8 cellular contexts compared by ENCODE assay signal in genomic region chr2:86439879-86440630, GRCh38. TPM values are rescaled to one million over a fixed set of nuclear protein-coding genes. Genes with fewer than 3 reads are reported as not detected.
DNase-seq lines count a peak whose midpoint lies in the region; ATAC-seq and TF ChIP-seq lines count a peak whose summit lies in the region.

No MANE protein-coding gene starts in this region.

- intact Hi-C loops in HCT116 (cut with micrococcal nuclease) (loop anchor here (5.0 kb wide), 3 partner anchors 122 to 243 kb away; partner anchors contain the start of genes CHMP3, IMMT, MRPL35 and RNF103), esophagus squamous epithelium (cut with DNase I) (no loop called here), head of caudate nucleus (cut with DNase I) (loop anchor here (2.0 to 10.0 kb wide), 2 partner anchors 183 to 245 kb away; partner anchors contain the start of genes IMMT, MRPL35 and RNF103)

- CTCF ChIA-PET in HCT116 (lab: Charles Lee), result interaction anchor here (1.1 kb wide), 1 partner anchor 72 kb away, joined by 3 read pairs; no protein-coding TSS in a partner anchor

- ATAC-seq in HCT116, result no peak
- ATAC-seq in SK-N-SH treated with all-trans-retinoic acid at 6 μM for 48 hours, result no peak

- H3K4me3 ChIP-seq in HCT116 (replicated peaks in 1 of 2; ENCODE audit: low read depth in 1 of 2, low read length in 2 of 2), result no peak overlapping the region
- H3K4me3 ChIP-seq in esophagus squamous epithelium, result peak overlapping the region in 3 of 4 donors; percentile 71 to 83 (median 80)
- peak overlapping the region; percentile 33 for H3K4me3 ChIP-seq in skeletal muscle satellite cell (ENCODE audit: low read length)

- H3K9me3 ChIP-seq in HCT116 (ENCODE audit: control insufficient read depth in 1 of 2, insufficient read depth in 1 of 2, low read depth in 1 of 2, low read length in 2 of 2), result peaks cover 0 to 10% of the 10 kb centered on the region in 2 experiments; a peak in 2 of 4 replicates
- H3K9me3 ChIP-seq in esophagus squamous epithelium, result peaks cover 0 to 32% (median 18%) of the 10 kb centered on the region in 3 donors
- H3K9me3 ChIP-seq in skeletal muscle satellite cell (replicated peaks; ENCODE audit: low read length), result peaks cover 7% of the 10 kb centered on the region

- POLR2A ChIA-PET in HCT116 (lab: Charles Lee), result interaction anchor here (1.0 to 1.9 kb wide), 2 partner anchors 25 to 245 kb away, joined by 3 to 8 read pairs; partner anchors contain the start of gene IMMT

- TF ChIP-seq RAD21 in HCT116 (IDR thresholded peaks at IDR 0.05; ENCODE audit: low read depth), result no peak

- H3K4me1 ChIP-seq in HCT116 (ENCODE audit: control insufficient read depth in 1 of 2, insufficient read depth in 2 of 2, low read length in 2 of 2) (peaks cover 9 to 21% of the 10 kb centered on the region in 2 experiments), esophagus squamous epithelium (peaks cover 12 to 26% (median 18%) of the 10 kb centered on the region in 3 donors), skeletal muscle satellite cell (ENCODE audit: control insufficient read depth, insufficient read depth, low read length) (peaks cover 10% of the 10 kb centered on the region)

- H3K9ac ChIP-seq in HCT116 (ENCODE audit: low read length) (no peak overlapping the region), skeletal muscle satellite cell (ENCODE audit: low read depth, low read length) (no peak overlapping the region)

- no peaks in the 10 kb centered on the region for H3K9me2 ChIP-seq in HCT116 (ENCODE audit: insufficient read depth)

- H4K20me1 ChIP-seq in HCT116 (ENCODE audit: insufficient read depth), result no peaks in the 10 kb centered on the region

- DNase-seq in HCT116 (ENCODE audit: low read depth, low spot score) (no peak), esophagus squamous epithelium (lab: John Stamatoyannopoulos, UW) (no peak), NCI-H2081 treated with DMSO at 0.1 percent for 48 hours (lab: John Stamatoyannopoulos, UW) (no peak), hepatic stellate cell (ENCODE audit: low spot score) (no peak), head of caudate nucleus (no peak), OCI-M2 (lab: John Stamatoyannopoulos, UW; ENCODE audit: unreplicated experiment) (no peak)

- H3K36me3 ChIP-seq in HCT116 (ENCODE audit: control insufficient read depth in 1 of 2, insufficient read depth in 2 of 2, low read length in 2 of 2) (no peaks in the 10 kb centered on the region), esophagus squamous epithelium (peaks cover 0 to 12% (median 0%) of the 10 kb centered on the region in 3 donors), skeletal muscle satellite cell (ENCODE audit: insufficient read depth, low read length) (no peaks in the 10 kb centered on the region)

- H2AFZ ChIP-seq in HCT116 (ENCODE audit: low read depth, low read length, poor library complexity, severe bottlenecking), result peak overlapping the region; percentile 79

- peak overlapping the region; percentile 84 for H3K27ac ChIP-seq in HCT116 (ENCODE audit: low read depth, low read length)
- H3K27ac ChIP-seq in esophagus squamous epithelium, result peak overlapping the region; percentile 98 to 99 (median 98)

- BruUV-seq in HCT116 (replicated peaks; lab: Mats Ljungman, UMichigan), result no TSS peak

- WGBS in esophagus squamous epithelium, 2 donors, result 90 to 95% methylated on average over 3 of the region's 3 CpGs

- no peak for TF ChIP-seq CTCF in HCT116 (IDR thresholded peaks at IDR 0.05 in 2 of 3, conservative IDR thresholded peaks at IDR 0.05 in 1 of 3; ENCODE audit: borderline replicate concordance in 1 of 3, insufficient read depth in 1 of 3, low read depth in 2 of 3, low read length in 2 of 3)
- no peak for TF ChIP-seq CTCF in esophagus squamous epithelium (IDR thresholded peaks at IDR 0.05)

- peaks cover 31% of the 10 kb centered on the region for H3K79me2 ChIP-seq in HCT116 (ENCODE audit: insufficient read depth, low read length)

- TF ChIP-seq POLR2A in HCT116 (IDR thresholded peaks at IDR 0.05; ENCODE audit: borderline replicate concordance, extremely low read depth, insufficient read depth, insufficient read length), result no peak
- TF ChIP-seq POLR2A in esophagus squamous epithelium (IDR thresholded peaks at IDR 0.05), result no peak

- H3K27me3 ChIP-seq in HCT116 (ENCODE audit: insufficient read depth, low read length), result no peaks in the 10 kb centered on the region
- H3K27me3 ChIP-seq in esophagus squamous epithelium, result no peaks in the 10 kb centered on the region
- no peaks in the 10 kb centered on the region for H3K27me3 ChIP-seq in skeletal muscle satellite cell (ENCODE audit: control insufficient read depth, insufficient read depth, low read length)

- H3K4me2 ChIP-seq in HCT116 (ENCODE audit: low read length) (peak overlapping the region; percentile 83; the same call in 1 of the 2 replicates), skeletal muscle satellite cell (ENCODE audit: low read length) (peak overlapping the region; percentile 95)

- RAD21 ChIA-PET in HCT116 (lab: Charles Lee; ENCODE audit: low non-redundant PET in 1 of 2, low total read pairs in 2 of 2, uncharacterized antibody in 2 of 2, unreplicated experiment in 2 of 2), result no interaction called here

TF ChIP-seq in HCT116, 20 proteins besides CTCF, POLR2A, EP300 and RAD21:
- TF ChIP-seq REST (IDR thresholded peaks at IDR 0.05; ENCODE audit: low read depth) (no peak), CBX3 (IDR thresholded peaks at IDR 0.05; ENCODE audit: low read depth) (peak; percentile 88)
TF ChIP-seq in HCT116: peak in this region for 1.

TF ChIP-seq in SK-N-SH treated with all-trans-retinoic acid at 6 μM for 48 hours, 23 proteins besides CTCF, POLR2A, EP300 and RAD21:
- no peak for TF ChIP-seq TCF4 (CRISPR knock-in tag; IDR thresholded peaks at IDR 0.05; ENCODE audit: borderline replicate concordance)
- TF ChIP-seq SNAI2 (CRISPR knock-in tag; IDR thresholded peaks at IDR 0.05), result peak; percentile 25; the same call in 1 of the 2 replicates

RNA-seq across cellular contexts. Expression of gene KDM3A, which starts 1.1 kb away (rescaled TPM):
- total RNA-seq in HCT116 (2021; ENCODE audit: unreplicated experiment), result 52.6 TPM
- polyA plus RNA-seq in HCT116 (2012), result 36.1 and 39.1 TPM in 2 replicates
- total RNA-seq in esophagus squamous epithelium, result 10 to 100 TPM; 22.0 to 60.7 (median 23.9) TPM
- 19.0 and 24.0 TPM in 2 replicates for total RNA-seq in skeletal muscle satellite cell (2012; rRNA removed)

Comparison
In these comparisons a context has a peak if more than half of its experiments do, and no peak if none do; other contexts are left out.
1. H3K4me3 ChIP-seq: peak in esophagus squamous epithelium (3 of 4) and skeletal muscle satellite cell (single experiment); none in HCT116 (0 of 2).